ENCODE assay signal across 1 cellular context in the genomic region with DNA sequence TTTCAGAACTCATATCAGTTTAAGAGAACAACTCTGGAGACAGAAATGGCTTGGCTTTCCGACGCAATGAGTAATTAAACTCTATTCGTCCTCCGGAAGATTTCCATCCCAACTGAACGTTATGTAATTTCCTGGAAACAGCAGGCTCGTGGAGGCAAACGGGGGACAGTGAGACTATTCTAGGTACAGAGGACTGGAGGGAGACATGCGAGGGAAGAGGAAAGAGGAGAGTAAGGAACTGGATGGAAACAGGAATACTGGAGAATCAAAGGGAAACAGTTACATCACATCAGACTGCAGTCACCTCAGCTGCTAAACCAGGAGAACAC.
TF ChIP-seq lines count a peak whose summit lies in the region.

No MANE protein-coding gene starts in this region.

TF ChIP-seq in HepG2, 621 proteins besides CTCF, POLR2A, EP300 and RAD21:
- TF ChIP-seq, protein P1, sequence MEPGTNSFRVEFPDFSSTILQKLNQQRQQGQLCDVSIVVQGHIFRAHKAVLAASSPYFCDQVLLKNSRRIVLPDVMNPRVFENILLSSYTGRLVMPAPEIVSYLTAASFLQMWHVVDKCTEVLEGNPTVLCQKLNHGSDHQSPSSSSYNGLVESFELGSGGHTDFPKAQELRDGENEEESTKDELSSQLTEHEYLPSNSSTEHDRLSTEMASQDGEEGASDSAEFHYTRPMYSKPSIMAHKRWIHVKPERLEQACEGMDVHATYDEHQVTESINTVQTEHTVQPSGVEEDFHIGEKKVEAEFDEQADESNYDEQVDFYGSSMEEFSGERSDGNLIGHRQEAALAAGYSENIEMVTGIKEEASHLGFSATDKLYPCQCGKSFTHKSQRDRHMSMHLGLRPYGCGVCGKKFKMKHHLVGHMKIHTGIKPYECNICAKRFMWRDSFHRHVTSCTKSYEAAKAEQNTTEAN (CRISPR knock-in tag; conservative IDR thresholded peaks at IDR 0.05): no peak
- TF ChIP-seq ZNF441 (CRISPR knock-in tag; IDR thresholded peaks at IDR 0.05; ENCODE audit: borderline replicate concordance): 0 out of 2 replicates have a peak, but pooled peaks have one; percentile 10
